ENCODE assay signal across 8 cellular contexts in the genomic region with DNA sequence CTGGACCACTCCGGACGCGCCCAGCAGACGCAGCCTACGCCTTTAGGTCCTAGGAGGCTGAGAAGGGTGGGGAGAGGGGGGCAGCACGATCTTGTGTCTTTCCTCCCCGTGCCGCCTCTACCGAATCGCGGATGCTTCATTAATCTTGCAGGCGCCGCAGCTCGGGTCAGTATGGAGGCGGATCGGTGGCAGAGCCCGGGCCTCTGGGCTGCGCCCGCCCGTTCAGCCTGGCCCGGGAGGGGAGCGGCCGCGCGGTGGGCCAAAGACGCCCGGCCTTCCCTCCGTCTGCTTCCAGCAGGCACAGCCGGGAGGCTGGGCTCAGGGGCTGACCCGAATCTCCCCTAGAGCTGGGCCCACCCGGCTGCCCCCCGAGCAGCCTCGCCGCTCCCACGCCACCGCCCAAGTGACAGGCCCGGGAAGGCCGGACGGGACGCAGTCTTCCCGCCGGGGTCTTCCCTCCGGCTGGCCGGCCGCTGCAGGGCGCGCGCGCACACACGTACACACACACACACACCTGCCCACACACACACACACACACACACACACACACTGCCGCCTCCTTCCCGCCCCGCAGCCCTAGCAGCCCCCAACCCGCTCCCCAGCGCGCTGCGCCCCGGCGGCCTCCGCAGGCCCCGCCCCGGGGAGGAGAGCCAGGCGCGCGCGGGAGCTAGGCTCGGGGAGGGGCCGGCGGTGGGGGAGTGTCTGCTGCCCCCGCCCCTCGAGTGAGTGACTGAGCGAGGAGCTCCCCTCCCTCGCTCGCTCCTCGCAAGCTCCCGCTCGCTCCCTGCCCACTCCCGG. TPM values are rescaled to one million over a fixed set of nuclear protein-coding genes. Genes with fewer than 3 reads are reported as not detected.
DNase-seq lines count a peak whose midpoint lies in the region; ATAC-seq and TF ChIP-seq lines count a peak whose summit lies in the region.

A gene with protein sequence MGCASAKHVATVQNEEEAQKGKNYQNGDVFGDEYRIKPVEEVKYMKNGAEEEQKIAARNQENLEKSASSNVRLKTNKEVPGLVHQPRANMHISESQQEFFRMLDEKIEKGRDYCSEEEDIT (plus strand): TSS at position 759 of the 798 bp plus-strand sequence. CDS start 90,481 bp downstream, outside the sequence.

- peak within 1 kb of the TSS; percentile 79 for H3K14ac ChIP-seq in IMR-90 (replicated peaks; ENCODE audit: low read depth, low read length)

- no peak within 1 kb of the TSS for H4K5ac ChIP-seq in IMR-90 (ENCODE audit: low read depth, low read length)

- H3K4ac ChIP-seq in IMR-90 (ENCODE audit: low read depth, low read length): peak within 1 kb of the TSS; percentile 84

- no peaks in the 10 kb centered on the region for H3K36me3 ChIP-seq in IMR-90 (ENCODE audit: control insufficient read depth, insufficient read depth, low read length)

- H3K79me1 ChIP-seq in IMR-90 (ENCODE audit: low read depth in 1 of 2, low read length in 2 of 2): peaks cover 16 to 32% of the 10 kb centered on the region in 2 experiments; a peak in 3 of 4 replicates

- H4K8ac ChIP-seq in IMR-90 (ENCODE audit: low read depth in 2 of 2, low read length in 2 of 2): peak within 1 kb of the TSS; percentile 29 to 70; a peak in 3 of 4 replicates

- peak within 1 kb of the TSS; percentile 97 for H2AFZ ChIP-seq in IMR-90 (replicated peaks; ENCODE audit: low read length, poor library complexity)

- peak; percentile 82 for ATAC-seq in GM21526 (IDR thresholded peaks at IDR 0.05; ENCODE audit: low FRiP score, unreplicated experiment)
- ATAC-seq in IMR-90 (ENCODE audit: low read depth): peak; percentile 96
- peak; percentile 67 to 88 for ATAC-seq in naive thymus-derived CD8-positive, alpha-beta T cell
- peak; percentile 73 for ATAC-seq in stimulated activated memory B cell treated with anti-CD40 and anti-IgM and Interleukin-4, amounts not matched to agents 10 μg/mL and 1 μg/mL and 100 μg/mL, for 72 hours

- no peak for TF ChIP-seq CTCF in IMR-90 (conservative IDR thresholded peaks at IDR 0.05; ENCODE audit: low read depth, low read length)

- no peaks in the 10 kb centered on the region for H3K9me3 Mint-ChIP-seq in naive thymus-derived CD8-positive, alpha-beta T cell
- no peaks in the 10 kb centered on the region for H3K9me3 Mint-ChIP-seq in stimulated activated memory B cell treated with anti-CD40 and anti-IgM and Interleukin-4, amounts not matched to agents 10 μg/mL and 1 μg/mL and 100 μg/mL, for 72 hours

- H3K36me3 Mint-ChIP-seq in naive thymus-derived CD8-positive, alpha-beta T cell: peaks cover 0 to 4% (median 2%) of the 10 kb centered on the region in 3 donors
- no peaks in the 10 kb centered on the region for H3K36me3 Mint-ChIP-seq in stimulated activated memory B cell treated with anti-CD40 and anti-IgM and Interleukin-4, amounts not matched to agents 10 μg/mL and 1 μg/mL and 100 μg/mL, for 72 hours

- DNase-seq in Caki2 (ENCODE audit: low read depth): peak; percentile 80
- peak; percentile 84 for DNase-seq in IMR-90
- DNase-seq in RKO (ENCODE audit: low spot score): peak; percentile 83
- peak; percentile 12 for DNase-seq in activated T-helper 9 cell treated with anti-CD3 and anti-CD28 coated beads, Interleukin-2, amount 50 U/mL, for 16 hours (ENCODE audit: low read depth)
- peak; percentile 84 for DNase-seq in fibroblast of peridontal ligament (ENCODE audit: extremely low read depth)
- DNase-seq in naive thymus-derived CD8-positive, alpha-beta T cell: peak; percentile 27 to 63 (median 48)

- peaks cover 7% of the 10 kb centered on the region for H3K27me3 ChIP-seq in IMR-90 (ENCODE audit: control insufficient read depth, insufficient read depth, low read length)

- BruUV-seq in IMR-90 (replicated peaks; lab: Mats Ljungman, UMichigan): no TSS peak

- TF ChIP-seq POLR2A in IMR-90 (IDR thresholded peaks at IDR 0.05; ENCODE audit: low read depth, low read length): no peak; the same call in 1 of the 2 replicates

- TF ChIP-seq RAD21 in IMR-90 (IDR thresholded peaks at IDR 0.05; ENCODE audit: low read length): no peak

- no peaks in the 10 kb centered on the region; the same call in 1 of the 2 replicates for H3K9me1 ChIP-seq in IMR-90 (ENCODE audit: insufficient read depth, low read length)

- peak within 1 kb of the TSS; percentile 85 for H3K4me2 ChIP-seq in IMR-90 (ENCODE audit: low read depth, low read length)

- intact Hi-C loops in IMR-90 (cut with micrococcal nuclease): loop anchor here (1.0 to 10.0 kb wide), 7 partner anchors 89 to 752 kb away; partner anchors contain the start of gene ARPC5

- peak within 1 kb of the TSS; percentile 60 for H3K27ac ChIP-seq in IMR-90 (ENCODE audit: insufficient read depth, low read length)

- H3K9me3 ChIP-seq in IMR-90 (ENCODE audit: control insufficient read depth, insufficient read depth, low read length): no peaks in the 10 kb centered on the region

- dilution Hi-C loops in IMR-90 (cut with HindIII; ENCODE audit: low sequenced_read_pairs, unreplicated experiment): no loop called here

- peak within 1 kb of the TSS; percentile 76 to 93 (median 86) for H3K4me3 Mint-ChIP-seq in naive thymus-derived CD8-positive, alpha-beta T cell
- peak within 1 kb of the TSS; percentile 92 for H3K4me3 Mint-ChIP-seq in stimulated activated memory B cell treated with anti-CD40 and anti-IgM and Interleukin-4, amounts not matched to agents 10 μg/mL and 1 μg/mL and 100 μg/mL, for 72 hours

- H3K9ac ChIP-seq in IMR-90 (ENCODE audit: low read depth, low read length): peak within 1 kb of the TSS; percentile 63

- peak within 1 kb of the TSS; percentile 52; the same call in 1 of the 2 replicates for H2BK120ac ChIP-seq in IMR-90 (ENCODE audit: low read depth, low read length)

- H3K4me1 ChIP-seq in IMR-90 (ENCODE audit: control insufficient read depth, insufficient read depth, low read length): peaks cover 4% of the 10 kb centered on the region; the same call in 1 of the 2 replicates

- no peak within 1 kb of the TSS for H2BK20ac ChIP-seq in IMR-90 (ENCODE audit: low read depth, low read length)

- peak within 1 kb of the TSS; percentile 61 for H3K4me3 ChIP-seq in IMR-90 (ENCODE audit: insufficient read depth, low read depth, low read length)

- POLR2A ChIA-PET in IMR-90 (lab: Charles Lee; ENCODE audit: unreplicated experiment): interaction anchor here (0.6 to 1.1 kb wide), 4 partner anchors 106 to 368 kb away, joined by 3 to 14 read pairs (median 4); partner anchors contain the start of gene EDEM3
- POLR2A ChIA-PET in naive thymus-derived CD8-positive, alpha-beta T cell (lab: Charles Lee): no interaction called here

- no peak within 1 kb of the TSS for H3K18ac ChIP-seq in IMR-90 (ENCODE audit: low read depth, low read length)

- H2AK5ac ChIP-seq in IMR-90 (ENCODE audit: low read depth, low read length): 0 out of 2 replicates have a peak within 1 kb of the TSS, but pooled peaks have one; percentile 24

- peak within 1 kb of the TSS; percentile 44 for H2BK5ac ChIP-seq in IMR-90 (ENCODE audit: low read depth, low read length, poor library complexity, severe bottlenecking)

- in situ Hi-C loops in Caki2 (cut with HindIII; ENCODE audit: low pct_unique_long_range_greater_than_20kb, low sequenced_read_pairs) (no loop called here), IMR-90 (cut with MboI; ENCODE audit: low sequenced_read_pairs) (no loop called here)

- H2AK9ac ChIP-seq in IMR-90 (replicated peaks; ENCODE audit: low read depth, low read length, poor library complexity): peak within 1 kb of the TSS; percentile 83

- H3K27me3 Mint-ChIP-seq in naive thymus-derived CD8-positive, alpha-beta T cell: peaks cover 30 to 75% (median 49%) of the 10 kb centered on the region in 5 donors
- peaks cover 78% of the 10 kb centered on the region for H3K27me3 Mint-ChIP-seq in stimulated activated memory B cell treated with anti-CD40 and anti-IgM and Interleukin-4, amounts not matched to agents 10 μg/mL and 1 μg/mL and 100 μg/mL, for 72 hours

- peaks cover 13 to 25% (median 20%) of the 10 kb centered on the region in 4 donors for H3K4me1 Mint-ChIP-seq in naive thymus-derived CD8-positive, alpha-beta T cell
- peaks cover 29% of the 10 kb centered on the region for H3K4me1 Mint-ChIP-seq in stimulated activated memory B cell treated with anti-CD40 and anti-IgM and Interleukin-4, amounts not matched to agents 10 μg/mL and 1 μg/mL and 100 μg/mL, for 72 hours

- H3K27ac Mint-ChIP-seq in naive thymus-derived CD8-positive, alpha-beta T cell: peak within 1 kb of the TSS in 7 of 10 donors; percentile 1 to 92 (median 34)
- H3K27ac Mint-ChIP-seq in stimulated activated memory B cell treated with anti-CD40 and anti-IgM and Interleukin-4, amounts not matched to agents 10 μg/mL and 1 μg/mL and 100 μg/mL, for 72 hours: no peak within 1 kb of the TSS

- 0 out of 2 replicates have a peak within 1 kb of the TSS, but pooled peaks have one; percentile 5 for H4K91ac ChIP-seq in IMR-90 (ENCODE audit: insufficient read depth, low read depth, low read length)

- no peak within 1 kb of the TSS; the same call in 1 of the 3 replicates for H2BK15ac ChIP-seq in IMR-90 (ENCODE audit: low read depth, low read length)

- peaks cover 3% of the 10 kb centered on the region; the same call in 1 of the 2 replicates for H4K20me1 ChIP-seq in IMR-90 (ENCODE audit: insufficient read depth, low read length)

- H3K56ac ChIP-seq in IMR-90 (ENCODE audit: extremely low read depth, insufficient read depth, low read length): peak within 1 kb of the TSS; percentile 54; the same call in 1 of the 2 replicates

- 0% methylated on average over 23 of the region's 78 CpGs; no CpG with 5 or more reads in 1 of the 2 experiments for WGBS in IMR-90 (ENCODE audit: extremely low coverage in 2 of 2, insufficient read length in 1 of 2), 2 experiments

- CTCF ChIA-PET in IMR-90 (lab: Yijun Ruan, JAX): interaction anchor here (0.6 to 1.3 kb wide), 7 partner anchors 21 to 331 kb away, joined by 3 to 9 read pairs (median 3); no protein-coding TSS in a partner anchor

- H3K23ac ChIP-seq in IMR-90 (ENCODE audit: low read depth, low read length): peak within 1 kb of the TSS; percentile 91

TF ChIP-seq in IMR-90, 13 proteins besides CTCF, POLR2A, EP300 and RAD21 (continues in another document):
- TF ChIP-seq MAZ (IDR thresholded peaks at IDR 0.05; ENCODE audit: borderline replicate concordance, low read depth, low read length) (peak; percentile 98), MAFK (IDR thresholded peaks at IDR 0.05; ENCODE audit: low read depth, low read length) (no peak)

RNA-seq across cellular contexts. Expression of the gene that starts here (rescaled TPM):
- total RNA-seq in Caki2 (2014; rRNA removed; shearing (Covaris generic); ENCODE audit: low replicate concordance): 2.2 and 8.4 TPM in 2 replicates
- total RNA-seq in IMR-90 (2012; rRNA removed): 9.9 and 15.8 TPM in 2 replicates
- polyA plus RNA-seq in IMR-90 (2012; rRNA removed): 5.9 and 6.4 TPM in 2 replicates
- polyA plus RNA-seq in IMR-90 (2012; cell fraction: cytosol; rRNA removed): 0.59 and 0.69 TPM in 2 replicates
- polyA plus RNA-seq in IMR-90 (2012; cell fraction: nucleus; rRNA removed; ENCODE audit: low replicate concordance): 0.55 and 3.0 TPM in 2 replicates
- under 1 TPM; 0.60 to 0.62 TPM for total RNA-seq in naive thymus-derived CD8-positive, alpha-beta T cell
- polyA plus RNA-seq in naive thymus-derived CD8-positive, alpha-beta T cell: 10 to 100 TPM in 1 of 3 donors, under 1 TPM in 2; 0.84 to 30.9 (median 0.87) TPM

Comparison
In these comparisons a context has a peak if more than half of its experiments do, and no peak if none do; other contexts are left out.
1. Peak in every context shown above with its lines: DNase-seq, ATAC-seq, H3K4me3 ChIP-seq and H3K27ac ChIP-seq.
2. DNase-seq: peak in every context shown above with its lines; median percentile 84 in IMR-90; 84 in fibroblast of peridontal ligament; 83 in RKO; 80 in Caki2; 48 in naive thymus-derived CD8-positive, alpha-beta T cell; 12 in activated T-helper 9 cell treated with anti-CD3 and anti-CD28 coated beads, Interleukin-2, amount 50 U/mL, for 16 hours.